In genomic region chr13:55244991-55245644, GRCh38 we compare ENCODE assay signal across 13 cellular contexts.
A peak's percentile ranks its signal among the peaks of the same experiment; 100 is the strongest.
DNase-seq lines count a peak whose midpoint lies in the region; ATAC-seq, FAIRE-seq and TF ChIP-seq lines count a peak whose summit lies in the region.
"Had no signal": no experiment of that assay in that cellular context is flagged by ENCODE, and none has a peak within 500 bp of the region (broad histone marks: within the 10 kb centered on the region; RNA-seq: fewer than 3 reads in every experiment).

No MANE protein-coding gene starts in this region.

- H3K36me3 Mint-ChIP-seq in activated T-cell treated with anti-CD3 and anti-CD28 coated beads, Interleukin-2, amount 50 U/mL, for 72 hours (ENCODE audit: insufficient read depth in 2 of 2), result no peaks in the 10 kb centered on the region

- CTCF ChIA-PET in Panc1 (lab: Charles Lee), result no interaction called here

- no peak overlapping the region for H3K4me3 ChIP-seq in HAP-1
- no peak overlapping the region for H3K4me3 ChIP-seq in Panc1 (ENCODE audit: low read depth in 2 of 2, low read length in 2 of 2)
- H3K4me3 ChIP-seq: spleen had no signal

- in situ Hi-C loops in HAP-1 (cut with MboI; ENCODE audit: low sequenced_read_pairs) (no loop called here), Panc1 (cut with HindIII; ENCODE audit: low pct_unique_long_range_greater_than_20kb, low sequenced_read_pairs) (no loop called here)

- H3K27me3 ChIP-seq in HAP-1 (ENCODE audit: low read depth) (no peaks in the 10 kb centered on the region), Panc1 (ENCODE audit: control insufficient read depth, insufficient read depth, low read length) (no peaks in the 10 kb centered on the region)
- H3K27me3 ChIP-seq: spleen had no signal

- no peaks in the 10 kb centered on the region for H3K27me3 Mint-ChIP-seq in activated T-cell treated with anti-CD3 and anti-CD28 coated beads, Interleukin-2, amount 50 U/mL, for 72 hours (ENCODE audit: low read depth)
- H3K27me3 Mint-ChIP-seq: activated CD4-positive, alpha-beta T cell treated with anti-CD3 and anti-CD28 coated beads, Interleukin-2, amount 10 ng/mL, durations not matched to agents 7 days and 5 days; activated naive CD8-positive, alpha-beta T cell treated with anti-CD3 and anti-CD28 coated beads, Interleukin-2, amount 50 U/mL, for 24 hours had no signal

- no peak overlapping the region for H3K27ac Mint-ChIP-seq in activated T-cell treated with anti-CD3 and anti-CD28 coated beads, Interleukin-2, amount 50 U/mL, for 72 hours
- H3K27ac Mint-ChIP-seq: activated CD4-positive, alpha-beta T cell treated with anti-CD3 and anti-CD28 coated beads, Interleukin-2, amount 10 ng/mL, durations not matched to agents 7 days and 5 days; activated naive CD8-positive, alpha-beta T cell treated with anti-CD3 and anti-CD28 coated beads, Interleukin-2, amount 50 U/mL, for 24 hours had no signal

- no peak for TF ChIP-seq POLR2A in H54 (IDR thresholded peaks at IDR 0.05; ENCODE audit: low read depth, low read length)

- peaks cover 2 to 19% of the 10 kb centered on the region in 2 donors for H3K9me3 Mint-ChIP-seq in activated T-cell treated with anti-CD3 and anti-CD28 coated beads, Interleukin-2, amount 50 U/mL, for 72 hours

- H3K9me3 ChIP-seq in HAP-1 (no peaks in the 10 kb centered on the region), Panc1 (ENCODE audit: control insufficient read depth, insufficient read depth, low read depth, low read length) (no peaks in the 10 kb centered on the region)

- BruUV-seq in Panc1 (replicated peaks; lab: Mats Ljungman, UMichigan), result no TSS peak

- no peaks in the 10 kb centered on the region for H3K4me1 ChIP-seq in HAP-1
- H3K4me1 ChIP-seq in Panc1 (ENCODE audit: control insufficient read depth, insufficient read depth, low read length), result no peaks in the 10 kb centered on the region
- H3K4me1 ChIP-seq: spleen had no signal

- H3K4me3 Mint-ChIP-seq in activated T-cell treated with anti-CD3 and anti-CD28 coated beads, Interleukin-2, amount 50 U/mL, for 72 hours, result no peak overlapping the region
- H3K4me3 Mint-ChIP-seq: activated CD4-positive, alpha-beta T cell treated with anti-CD3 and anti-CD28 coated beads, Interleukin-2, amount 10 ng/mL, durations not matched to agents 7 days and 5 days; activated naive CD8-positive, alpha-beta T cell treated with anti-CD3 and anti-CD28 coated beads, Interleukin-2, amount 50 U/mL, for 24 hours had no signal

- no peak for ATAC-seq in Panc1
- ATAC-seq in HG03439 (IDR thresholded peaks at IDR 0.05; ENCODE audit: unreplicated experiment), result no peak
- no peak for ATAC-seq in activated T-cell treated with anti-CD3 and anti-CD28 coated beads, Interleukin-2, amount 50 U/mL, for 72 hours (replicated peaks in 1 of 2)
- no peak for ATAC-seq in HG02970 (IDR thresholded peaks at IDR 0.05; ENCODE audit: low FRiP score, unreplicated experiment)
- ATAC-seq: activated naive CD8-positive, alpha-beta T cell treated with anti-CD3 and anti-CD28 coated beads, Interleukin-2, amount 50 U/mL, for 24 hours had no signal

- TF ChIP-seq CTCF in D721Med (IDR thresholded peaks at IDR 0.05; ENCODE audit: insufficient read depth, missing control alignments) (peak; percentile 4), Panc1 (IDR thresholded peaks at IDR 0.05) (peak; percentile 22; the same call in 1 of the 2 replicates)

- FAIRE-seq in D721Med (lab: Jason Lieb, UNC) (no peak), H54 (lab: Jason Lieb, UNC) (no peak)
- FAIRE-seq: G401.6 had no signal

- DNase-seq in D721Med (ENCODE audit: insufficient read length, low spot score), result no peak
- DNase-seq in HAP-1 (ENCODE audit: low spot score in 2 of 2), result peak; percentile 58 to 74
- DNase-seq in Panc1 (ENCODE audit: low read depth, low spot score), result no peak
- DNase-seq in iPS DF 4.7 (ENCODE audit: extremely low read depth, low spot score), result peak; percentile 53
- no peak for DNase-seq in activated T-cell treated with anti-CD3 and anti-CD28 coated beads, Interleukin-2, amount 50 U/mL, for 72 hours
- DNase-seq in H54 (ENCODE audit: insufficient read length, low spot score), result no peak
- DNase-seq: activated CD4-positive, alpha-beta T cell treated with anti-CD3 and anti-CD28 coated beads, Interleukin-2, amount 10 ng/mL, durations not matched to agents 7 days and 5 days; activated naive CD8-positive, alpha-beta T cell treated with anti-CD3 and anti-CD28 coated beads, Interleukin-2, amount 50 U/mL, for 24 hours; NCI-H510A; spleen had no signal

- no peak overlapping the region for H3K27ac ChIP-seq in Panc1 (ENCODE audit: low read length)
- H3K27ac ChIP-seq: spleen had no signal

- H3K4me1 Mint-ChIP-seq in activated T-cell treated with anti-CD3 and anti-CD28 coated beads, Interleukin-2, amount 50 U/mL, for 72 hours (ENCODE audit: low read depth), result no peaks in the 10 kb centered on the region
- H3K4me1 Mint-ChIP-seq: activated CD4-positive, alpha-beta T cell treated with anti-CD3 and anti-CD28 coated beads, Interleukin-2, amount 10 ng/mL, durations not matched to agents 7 days and 5 days; activated naive CD8-positive, alpha-beta T cell treated with anti-CD3 and anti-CD28 coated beads, Interleukin-2, amount 50 U/mL, for 24 hours had no signal

- POLR2A ChIA-PET in Panc1 (lab: Charles Lee), result no interaction called here

- H3K36me3 ChIP-seq in HAP-1 (replicated peaks) (no peaks in the 10 kb centered on the region), Panc1 (ENCODE audit: control insufficient read depth, insufficient read depth, low read length) (no peaks in the 10 kb centered on the region)
- H3K36me3 ChIP-seq: spleen had no signal

- intact Hi-C loops in Panc1 (cut with micrococcal nuclease; ENCODE audit: unreplicated experiment), result no loop called here

Comparison
In these comparisons a context has a peak if more than half of its experiments do, and no peak if none do; other contexts are left out.
1. DNase-seq: peak in HAP-1 (2 of 2) and iPS DF 4.7 (single experiment); none in D721Med (single experiment), Panc1 (single experiment), activated T-cell treated with anti-CD3 and anti-CD28 coated beads, Interleukin-2, amount 50 U/mL, for 72 hours (0 of 2) and H54 (single experiment).